1 cellular context compared by ENCODE assay signal in the genomic region with DNA sequence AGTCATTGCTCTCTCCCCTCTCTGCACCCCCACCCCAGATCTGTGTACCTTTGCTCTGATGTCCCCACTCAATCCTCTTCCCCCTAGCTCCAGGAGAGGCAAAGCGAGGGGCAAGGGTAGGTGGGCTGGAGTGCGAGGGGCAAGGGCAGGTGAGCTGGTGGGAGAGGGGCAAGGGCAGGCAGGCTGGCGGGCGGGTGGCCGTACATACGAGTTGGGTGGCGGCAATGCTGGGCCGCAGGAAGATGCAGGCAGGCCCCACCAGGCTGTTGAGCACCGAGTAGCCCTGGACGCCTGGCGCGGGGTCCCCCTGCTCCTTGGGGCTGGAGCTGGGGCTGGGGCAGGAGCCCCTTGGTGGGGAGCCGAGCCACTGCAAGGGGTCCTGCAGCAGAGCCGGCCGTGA.
A peak's percentile ranks its signal among the peaks of the same experiment; 100 is the strongest.
TF ChIP-seq lines count a peak whose summit lies in the region.

No MANE protein-coding gene starts in this region.

TF ChIP-seq in K562, 482 proteins besides CTCF, POLR2A, EP300 and RAD21:
- no peak for TF ChIP-seq CHD2 (IDR thresholded peaks at IDR 0.05; ENCODE audit: low read depth, low read length)
- TF ChIP-seq ETV1 (tag; conservative IDR thresholded peaks at IDR 0.05; ENCODE audit: low read depth), result no peak
- TF ChIP-seq, protein P1, sequence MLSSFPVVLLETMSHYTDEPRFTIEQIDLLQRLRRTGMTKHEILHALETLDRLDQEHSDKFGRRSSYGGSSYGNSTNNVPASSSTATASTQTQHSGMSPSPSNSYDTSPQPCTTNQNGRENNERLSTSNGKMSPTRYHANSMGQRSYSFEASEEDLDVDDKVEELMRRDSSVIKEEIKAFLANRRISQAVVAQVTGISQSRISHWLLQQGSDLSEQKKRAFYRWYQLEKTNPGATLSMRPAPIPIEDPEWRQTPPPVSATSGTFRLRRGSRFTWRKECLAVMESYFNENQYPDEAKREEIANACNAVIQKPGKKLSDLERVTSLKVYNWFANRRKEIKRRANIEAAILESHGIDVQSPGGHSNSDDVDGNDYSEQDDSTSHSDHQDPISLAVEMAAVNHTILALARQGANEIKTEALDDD (IDR thresholded peaks at IDR 0.05), result no peak
- no peak for TF ChIP-seq SRF (CRISPR knock-in tag; IDR thresholded peaks at IDR 0.05)
- TF ChIP-seq, protein P2, sequence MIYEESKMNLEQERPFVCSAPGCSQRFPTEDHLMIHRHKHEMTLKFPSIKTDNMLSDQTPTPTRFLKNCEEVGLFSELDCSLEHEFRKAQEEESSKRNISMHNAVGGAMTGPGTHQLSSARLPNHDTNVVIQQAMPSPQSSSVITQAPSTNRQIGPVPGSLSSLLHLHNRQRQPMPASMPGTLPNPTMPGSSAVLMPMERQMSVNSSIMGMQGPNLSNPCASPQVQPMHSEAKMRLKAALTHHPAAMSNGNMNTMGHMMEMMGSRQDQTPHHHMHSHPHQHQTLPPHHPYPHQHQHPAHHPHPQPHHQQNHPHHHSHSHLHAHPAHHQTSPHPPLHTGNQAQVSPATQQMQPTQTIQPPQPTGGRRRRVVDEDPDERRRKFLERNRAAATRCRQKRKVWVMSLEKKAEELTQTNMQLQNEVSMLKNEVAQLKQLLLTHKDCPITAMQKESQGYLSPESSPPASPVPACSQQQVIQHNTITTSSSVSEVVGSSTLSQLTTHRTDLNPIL (CRISPR knock-in tag; IDR thresholded peaks at IDR 0.05), result no peak
- TF ChIP-seq, protein P3, sequence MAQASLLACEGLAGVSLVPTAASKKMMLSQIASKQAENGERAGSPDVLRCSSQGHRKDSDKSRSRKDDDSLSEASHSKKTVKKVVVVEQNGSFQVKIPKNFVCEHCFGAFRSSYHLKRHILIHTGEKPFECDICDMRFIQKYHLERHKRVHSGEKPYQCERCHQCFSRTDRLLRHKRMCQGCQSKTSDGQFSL (CRISPR knock-in tag; IDR thresholded peaks at IDR 0.05), result peak; percentile 21; the same call in 1 of the 2 replicates
- TF ChIP-seq, protein P3 (tag; IDR thresholded peaks at IDR 0.05), result no peak
- TF ChIP-seq, protein P4, sequence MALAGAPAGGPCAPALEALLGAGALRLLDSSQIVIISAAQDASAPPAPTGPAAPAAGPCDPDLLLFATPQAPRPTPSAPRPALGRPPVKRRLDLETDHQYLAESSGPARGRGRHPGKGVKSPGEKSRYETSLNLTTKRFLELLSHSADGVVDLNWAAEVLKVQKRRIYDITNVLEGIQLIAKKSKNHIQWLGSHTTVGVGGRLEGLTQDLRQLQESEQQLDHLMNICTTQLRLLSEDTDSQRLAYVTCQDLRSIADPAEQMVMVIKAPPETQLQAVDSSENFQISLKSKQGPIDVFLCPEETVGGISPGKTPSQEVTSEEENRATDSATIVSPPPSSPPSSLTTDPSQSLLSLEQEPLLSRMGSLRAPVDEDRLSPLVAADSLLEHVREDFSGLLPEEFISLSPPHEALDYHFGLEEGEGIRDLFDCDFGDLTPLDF (CRISPR knock-in tag; IDR thresholded peaks at IDR 0.05), result no peak
- TF ChIP-seq, protein P5, sequence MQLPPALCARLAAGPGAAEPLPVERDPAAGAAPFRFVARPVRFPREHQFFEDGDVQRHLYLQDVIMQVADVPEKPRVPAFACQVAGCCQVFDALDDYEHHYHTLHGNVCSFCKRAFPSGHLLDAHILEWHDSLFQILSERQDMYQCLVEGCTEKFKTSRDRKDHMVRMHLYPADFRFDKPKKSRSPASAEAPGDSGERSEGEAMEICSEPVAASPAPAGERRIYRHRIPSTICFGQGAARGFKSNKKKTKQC (CRISPR knock-in tag; IDR thresholded peaks at IDR 0.05), result no peak
- TF ChIP-seq ZNF644 (tag; IDR thresholded peaks at IDR 0.05; ENCODE audit: low read depth), result no peak
